9 cellular contexts compared by ENCODE assay signal in genomic region chr4:8117278-8117682, GRCh38. TPM values are rescaled to one million over a fixed set of nuclear protein-coding genes. Genes with fewer than 3 reads are reported as not detected.
DNase-seq lines count a peak whose midpoint lies in the region; ATAC-seq and TF ChIP-seq lines count a peak whose summit lies in the region.
"Had no signal": no experiment of that assay in that cellular context is flagged by ENCODE, and none has a peak within 500 bp of the region (broad histone marks: within the 10 kb centered on the region; RNA-seq: fewer than 3 reads in every experiment).

No MANE protein-coding gene starts in this region.

- H3K4me3 ChIP-seq in Panc1 (ENCODE audit: low read depth in 2 of 2, low read length in 2 of 2) = no peak overlapping the region

- DNase-seq in 8988T = peak; percentile 70
- DNase-seq in Panc1 (ENCODE audit: low read depth, low spot score) = no peak
- peak; percentile 12 for DNase-seq in central memory CD4-positive, alpha-beta T cell
- DNase-seq in Ammon's horn (ENCODE audit: low spot score) = no peak
- DNase-seq in NOMO-1 treated with dmso at 0.1 percent for 144 hours (lab: John Stamatoyannopoulos, UW; ENCODE audit: unreplicated experiment) = no peak
- no peak for DNase-seq in progenitor cell of endocrine pancreas (ENCODE audit: low spot score, unreplicated experiment)

- no peak overlapping the region for H3K4me3 Mint-ChIP-seq in nephron
- no peak overlapping the region for H3K4me3 Mint-ChIP-seq in progenitor cell of endocrine pancreas (ENCODE audit: low read depth)

- no peaks in the 10 kb centered on the region for H3K9me3 ChIP-seq in Panc1 (ENCODE audit: control insufficient read depth, insufficient read depth, low read depth, low read length)
- H3K9me3 ChIP-seq: neutrophil had no signal

- no TSS peak for BruUV-seq in Panc1 (replicated peaks; lab: Mats Ljungman, UMichigan)

- TF ChIP-seq CTCF in Panc1 (IDR thresholded peaks at IDR 0.05) (no peak), nephron (IDR thresholded peaks at IDR 0.05; ENCODE audit: unreplicated experiment in 3 of 3) (no peak), progenitor cell of endocrine pancreas (IDR thresholded peaks at IDR 0.05; ENCODE audit: unreplicated experiment) (no peak)

- in situ Hi-C loops in Panc1 (cut with HindIII; ENCODE audit: low pct_unique_long_range_greater_than_20kb, low sequenced_read_pairs) = no loop called here

- intact Hi-C loops in Panc1 (cut with micrococcal nuclease; ENCODE audit: unreplicated experiment) = no loop called here

- H3K27ac Mint-ChIP-seq in nephron = peak overlapping the region; percentile 68 to 84 (median 74)
- H3K27ac Mint-ChIP-seq in progenitor cell of endocrine pancreas = no peak overlapping the region

- H3K27me3 ChIP-seq in Panc1 (ENCODE audit: control insufficient read depth, insufficient read depth, low read length) = no peaks in the 10 kb centered on the region

- no peaks in the 10 kb centered on the region for H3K9me3 Mint-ChIP-seq in nephron
- H3K9me3 Mint-ChIP-seq in progenitor cell of endocrine pancreas (ENCODE audit: low read depth) = peaks cover 4% of the 10 kb centered on the region

- H3K4me1 Mint-ChIP-seq in nephron (peaks cover 35% of the 10 kb centered on the region), progenitor cell of endocrine pancreas (ENCODE audit: low read depth) (peaks cover 10% of the 10 kb centered on the region)

- H3K27ac ChIP-seq in Panc1 (ENCODE audit: low read length) = no peak overlapping the region
- H3K27ac ChIP-seq: neutrophil had no signal

- no peaks in the 10 kb centered on the region for H3K4me1 ChIP-seq in Panc1 (ENCODE audit: control insufficient read depth, insufficient read depth, low read length)

- ATAC-seq in GM19023 (IDR thresholded peaks at IDR 0.05; ENCODE audit: unreplicated experiment) (peak; percentile 46), Panc1 (peak; percentile 76)

- POLR2A ChIA-PET in Panc1 (lab: Charles Lee) = no interaction called here

- H3K27me3 Mint-ChIP-seq in nephron (ENCODE audit: low read depth) (peaks cover 2% of the 10 kb centered on the region), progenitor cell of endocrine pancreas (peaks cover 3% of the 10 kb centered on the region)

- no peaks in the 10 kb centered on the region for H3K36me3 ChIP-seq in Panc1 (ENCODE audit: control insufficient read depth, insufficient read depth, low read length)
- H3K36me3 ChIP-seq: neutrophil had no signal

- H3K36me3 Mint-ChIP-seq in nephron (ENCODE audit: low read depth) (no peaks in the 10 kb centered on the region), progenitor cell of endocrine pancreas (ENCODE audit: insufficient read depth) (no peaks in the 10 kb centered on the region)

- CTCF ChIA-PET in Panc1 (lab: Charles Lee) = no interaction called here

RNA-seq across cellular contexts. Expression of gene ABLIM2, which starts 41.3 kb away (rescaled TPM):
- total RNA-seq in Panc1 (2021; ENCODE audit: unreplicated experiment) = 0.64 TPM
- 0.94 TPM for polyA plus RNA-seq in Panc1 (2012; ENCODE audit: insufficient read length)
- 5.7 and 7.5 TPM in 2 replicates for total RNA-seq in progenitor cell of endocrine pancreas

Comparison
In these comparisons a context has a peak if more than half of its experiments do, and no peak if none do; other contexts are left out.
1. DNase-seq: peak in 8988T (single experiment) and central memory CD4-positive, alpha-beta T cell (single experiment); none in Panc1 (single experiment), Ammon's horn (single experiment), NOMO-1 treated with dmso at 0.1 percent for 144 hours (single experiment) and progenitor cell of endocrine pancreas (single experiment).